Comparison of ENCODE assay signal across 2 cellular contexts in genomic region chr7:108037140-108037539, GRCh38.
A peak's percentile ranks its signal among the peaks of the same experiment; 100 is the strongest.
TF ChIP-seq lines count a peak whose summit lies in the region.

No MANE protein-coding gene starts in this region.

TF ChIP-seq in SK-N-SH, 30 proteins besides CTCF, POLR2A, EP300 and RAD21 (continued from another document):
- TF ChIP-seq USF1 (IDR thresholded peaks at IDR 0.05; ENCODE audit: borderline replicate concordance, low read depth) (no peak), TAF1 (IDR thresholded peaks at IDR 0.05; ENCODE audit: borderline replicate concordance, low read depth, low read length) (no peak), GATA2 (CRISPR knock-in tag; IDR thresholded peaks at IDR 0.05) (peak; percentile 39; the same call in 1 of the 2 replicates)

TF ChIP-seq in GM23338, 12 proteins besides CTCF, POLR2A, EP300 and RAD21 (continued from another document):
- TF ChIP-seq NANOG (IDR thresholded peaks at IDR 0.05; ENCODE audit: borderline replicate concordance): no peak
- TF ChIP-seq CREB1 (CRISPR knock-in tag; IDR thresholded peaks at IDR 0.05; ENCODE audit: low read depth): no peak
- no peak for TF ChIP-seq ZNF462 (CRISPR knock-in tag; IDR thresholded peaks at IDR 0.05)
- no peak for TF ChIP-seq JUNB (IDR thresholded peaks at IDR 0.05; ENCODE audit: unreplicated experiment)
TF ChIP-seq in GM23338: peak in this region for 0.
